Comparison of ENCODE assay signal across 7 cellular contexts in the genomic region with DNA sequence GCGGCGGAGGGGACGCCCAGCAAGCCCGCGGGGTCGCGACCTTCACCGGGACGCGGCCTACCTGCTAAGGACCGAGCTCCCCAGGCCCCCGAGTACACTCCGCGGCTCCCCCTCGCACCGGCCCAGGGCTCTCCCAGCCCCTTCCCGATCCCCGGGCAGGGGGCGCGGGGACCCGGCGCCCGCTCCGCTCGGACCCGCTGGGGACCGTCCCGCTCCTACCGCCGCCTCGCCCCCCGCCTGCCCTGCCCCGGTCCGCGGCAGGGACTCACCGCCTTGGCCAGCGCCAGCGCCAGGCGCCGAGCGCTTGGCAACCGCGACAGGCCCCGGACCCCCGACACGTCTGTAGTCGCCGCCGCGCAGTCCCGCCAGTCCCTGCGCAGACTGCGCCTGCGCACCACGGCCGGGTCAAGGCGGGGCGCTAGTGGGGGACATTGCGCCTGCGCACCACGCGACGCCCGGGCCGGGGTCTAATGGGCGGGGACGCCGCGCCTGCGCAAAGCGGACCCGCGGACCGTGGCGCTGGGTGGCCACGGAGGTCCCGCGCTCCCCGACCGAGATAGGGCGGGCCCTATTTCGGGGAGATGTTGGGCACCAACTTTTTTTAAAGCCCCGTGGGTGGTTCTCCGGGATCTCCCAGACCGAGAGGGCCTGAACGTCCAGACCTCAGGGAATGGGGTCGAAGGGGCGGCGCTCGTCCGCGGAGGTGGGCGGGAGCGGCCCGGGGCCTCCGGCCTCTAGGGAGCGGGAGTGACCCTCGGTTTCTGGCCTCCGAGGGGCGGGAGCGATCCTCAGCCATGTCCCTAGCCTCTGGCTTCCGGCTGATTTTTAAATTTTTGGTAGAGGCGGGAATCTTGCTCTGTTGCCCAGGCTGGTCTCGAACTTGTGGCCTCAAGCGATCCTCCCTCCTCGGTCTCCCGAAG.
DNase-seq lines count a peak whose midpoint lies in the region; ATAC-seq, FAIRE-seq and TF ChIP-seq lines count a peak whose summit lies in the region.
"Not testable (repeated sequence)": the region's sequence is repeated elsewhere in the genome, so short reads cannot be mapped to it uniquely, and the experiment has no call there.

No MANE protein-coding gene starts in this region.

- not testable (repeated sequence) for H2AK5ac ChIP-seq in H1 (ENCODE audit: low read depth, low read length)

- DNase-seq in NCI-H460 (ENCODE audit: extremely low read depth, low read depth) (peak; percentile 72), activated T-cell treated with anti-CD3 and anti-CD28 coated beads for 24 hours (ENCODE audit: low read depth) (peak; percentile 94), H1 (ENCODE audit: low read depth in 1 of 2, low spot score in 2 of 2) (peak; percentile 53 to 100)
- DNase-seq in stimulated activated CD4-positive, alpha-beta T cell treated with anti-CD3 and anti-CD28 coated beads, Interleukin-12 subunit alpha, Interleukin-12 subunit beta, amount 100 ng/mL, for 4 hours, result peak; percentile 96

- WGBS in H1 (ENCODE audit: extremely low coverage in 1 of 2, insufficient coverage in 1 of 2, insufficient read length in 1 of 2, insufficient replicate concordance in 2 of 2, low coverage in 1 of 2, low lambda C conversion rate in 2 of 2, missing lambda C conversion rate in 1 of 2), 2 experiments, result 8% methylated on average over 60 of the region's 107 CpGs; no CpG with 5 or more reads in 1 of the 2 experiments
- WGBS in liver, result under 1% methylated on average over 89 of the region's 107 CpGs

- TF ChIP-seq CTCF in H1 (IDR thresholded peaks at IDR 0.05; ENCODE audit: control extremely low read depth in 1 of 3, insufficient read depth in 1 of 3, low read depth in 1 of 3, low read length in 3 of 3); liver (IDR thresholded peaks at IDR 0.05; ENCODE audit: low read depth, low read length, missing input control): not testable (repeated sequence)

- not testable (repeated sequence) for H2AFZ ChIP-seq in H1 (ENCODE audit: low read length)

- not testable (repeated sequence) for H4K20me1 ChIP-seq in H1 (replicated peaks in 1 of 2; ENCODE audit: control insufficient read depth in 1 of 2, insufficient read depth in 2 of 2, low read length in 2 of 2)

- H2BK12ac ChIP-seq in H1 (ENCODE audit: low read depth, low read length), result not testable (repeated sequence)

- H3K23me2 ChIP-seq in H1 (ENCODE audit: low read depth, low read length), result not testable (repeated sequence)

- not testable (repeated sequence) for H2BK15ac ChIP-seq in H1 (ENCODE audit: low read length)

- not testable (repeated sequence) for TF ChIP-seq POLR2A in H1 (IDR thresholded peaks at IDR 0.05; ENCODE audit: control extremely low read depth in 1 of 2, low read depth in 2 of 2, low read length in 2 of 2)

- not testable (repeated sequence) for H3K56ac ChIP-seq in H1 (replicated peaks; ENCODE audit: insufficient read length, low read depth, low read length)

- H3K79me1 ChIP-seq in H1 (ENCODE audit: low read depth, low read length), result not testable (repeated sequence)

- H3K9ac ChIP-seq in H1 (replicated peaks in 1 of 4; ENCODE audit: extremely low read depth in 1 of 4, low read depth in 3 of 4, low read length in 3 of 4) (peak overlapping the region in 2 of 4 experiments; percentile 1 to 22; a peak in 1 of 7 replicates), liver (ENCODE audit: low read depth in 1 of 2, low read length in 2 of 2) (peak overlapping the region in 1 of 2 donors; percentile 49)

- H4K5ac ChIP-seq in H1 (ENCODE audit: insufficient read length, low read depth, low read length), result not testable (repeated sequence)

- not testable (repeated sequence) for H3K14ac ChIP-seq in H1 (ENCODE audit: insufficient read length)

- TF ChIP-seq RAD21 in H1 (IDR thresholded peaks at IDR 0.05 in 1 of 2, conservative IDR thresholded peaks at IDR 0.05 in 1 of 2; ENCODE audit: low read depth in 2 of 2, low read length in 2 of 2); liver (IDR thresholded peaks at IDR 0.05): not testable (repeated sequence)

- FAIRE-seq in H1 (lab: Jason Lieb, UNC), result not testable (repeated sequence)

- POLR2A ChIA-PET in H1 (lab: Charles Lee; ENCODE audit: partially characterized antibody), result not testable (repeated sequence)

- H2BK5ac ChIP-seq in H1 (ENCODE audit: low read depth, low read length), result not testable (repeated sequence)

- not testable (repeated sequence) for H3K36me3 ChIP-seq in H1 (ENCODE audit: control insufficient read depth in 2 of 4, insufficient read depth in 4 of 4, low read length in 3 of 4); liver (ENCODE audit: control insufficient read depth in 4 of 4, insufficient read depth in 3 of 4, low read depth in 1 of 4, low read length in 3 of 4)

- H3K9me3 ChIP-seq in H1 (ENCODE audit: insufficient read depth in 2 of 2, low read depth in 1 of 2, low read length in 1 of 2); liver (ENCODE audit: control insufficient read depth in 4 of 4, low read length in 3 of 4): not testable (repeated sequence)

- H3K27ac ChIP-seq in H1 (ENCODE audit: low read depth, low read length), result not testable (repeated sequence)
- H3K27ac ChIP-seq in liver (ENCODE audit: low read depth in 1 of 2, low read length in 2 of 2), result peak overlapping the region; percentile 72 to 76

- peak overlapping the region; percentile 53 to 75 (median 60) for H3K4me3 ChIP-seq in H1 (ENCODE audit: extremely low read depth in 1 of 4, insufficient read depth in 2 of 4, low read depth in 3 of 4, low read length in 4 of 4)
- peak overlapping the region in 2 of 3 donors; percentile 48 to 66 for H3K4me3 ChIP-seq in liver (ENCODE audit: low read depth in 1 of 3, low read length in 3 of 3)

- not testable (repeated sequence) for H3K18ac ChIP-seq in H1 (ENCODE audit: extremely low read depth, low read length)

- CTCF ChIA-PET in H1 (lab: Charles Lee; ENCODE audit: partially characterized antibody), result not testable (repeated sequence)

- not testable (repeated sequence) for H2BK20ac ChIP-seq in H1 (ENCODE audit: low read length)

- not testable (repeated sequence) for H4K91ac ChIP-seq in H1 (replicated peaks; ENCODE audit: insufficient read length, low read length)

- not testable (repeated sequence) for TF ChIP-seq EP300 in H1 (IDR thresholded peaks at IDR 0.05; ENCODE audit: borderline replicate concordance in 1 of 2, low read depth in 2 of 2, low read length in 2 of 2)

- H3K23ac ChIP-seq in H1 (ENCODE audit: insufficient read length), result not testable (repeated sequence)

- peak overlapping the region in 1 of 2 experiments; percentile 49; a peak in 2 of 4 replicates for H3K4me2 ChIP-seq in H1 (ENCODE audit: insufficient read depth in 1 of 2, low read depth in 2 of 2, low read length in 2 of 2)

- H3K27me3 ChIP-seq in H1 (replicated peaks in 1 of 4; ENCODE audit: control insufficient read depth in 3 of 4, extremely low read depth in 1 of 4, insufficient read depth in 3 of 4, low read length in 3 of 4); liver (ENCODE audit: control insufficient read depth in 4 of 4, insufficient read depth in 4 of 4, low read length in 3 of 4): not testable (repeated sequence)

- H4K8ac ChIP-seq in H1 (ENCODE audit: extremely low read depth, insufficient read depth, low read length), result not testable (repeated sequence)

- not testable (repeated sequence) for H3K4me1 ChIP-seq in H1 (replicated peaks in 1 of 4; ENCODE audit: control insufficient read depth in 3 of 4, insufficient read depth in 4 of 4, low read length in 3 of 4); liver (ENCODE audit: control insufficient read depth in 4 of 4, insufficient read depth in 4 of 4, low read length in 3 of 4)

- H2BK120ac ChIP-seq in H1 (replicated peaks; ENCODE audit: low read depth, low read length), result not testable (repeated sequence)

- not testable (repeated sequence) for H3K4ac ChIP-seq in H1 (replicated peaks; ENCODE audit: insufficient read length, low read depth, low read length)

- not testable (repeated sequence) for H3K79me2 ChIP-seq in H1 (ENCODE audit: control insufficient read depth in 1 of 2, insufficient read depth in 2 of 2, low read length in 2 of 2)

- ATAC-seq in GM18858 (IDR thresholded peaks at IDR 0.05; ENCODE audit: unreplicated experiment) (peak; percentile 75), HG02840 (IDR thresholded peaks at IDR 0.05; ENCODE audit: low FRiP score, unreplicated experiment) (peak; percentile 96)

TF ChIP-seq in H1, 55 proteins besides CTCF, POLR2A, EP300 and RAD21:
- TF ChIP-seq KDM4A (IDR thresholded peaks at IDR 0.05; ENCODE audit: low read depth, low read length, severe bottlenecking) (peak; percentile 61), ASH2L (IDR thresholded peaks at IDR 0.05; ENCODE audit: low read length) (peak; percentile 24), PHF8 (conservative IDR thresholded peaks at IDR 0.05; ENCODE audit: low read depth, low read length) (peak; percentile 62), SP4 (IDR thresholded peaks at IDR 0.05; ENCODE audit: low read length) (peak; percentile 46; the same call in 1 of the 2 replicates), KDM1A (IDR thresholded peaks at IDR 0.05; ENCODE audit: borderline replicate concordance, low read length) (peak; percentile 74), BACH1 (IDR thresholded peaks at IDR 0.05; ENCODE audit: low read length) (0 out of 2 replicates have a peak, but pooled peaks have one; percentile 60), NRF1 (IDR thresholded peaks at IDR 0.05; ENCODE audit: low read depth, low read length) (peak; percentile 83), TAF1 (IDR thresholded peaks at IDR 0.05; ENCODE audit: low read depth, low read length) (peak; percentile 36; the same call in 1 of the 2 replicates)
